10 cellular contexts compared by ENCODE assay signal in genomic region chr5:34030585-34030984, GRCh38. TPM values are rescaled to one million over a fixed set of nuclear protein-coding genes. Genes with fewer than 3 reads are reported as not detected.
DNase-seq lines count a peak whose midpoint lies in the region; ATAC-seq, FAIRE-seq and TF ChIP-seq lines count a peak whose summit lies in the region.
"Not testable (repeated sequence)": the region's sequence is repeated elsewhere in the genome, so short reads cannot be mapped to it uniquely, and the experiment has no call there.
"Had no signal": no experiment of that assay in that cellular context is flagged by ENCODE, and none has a peak within 500 bp of the region (broad histone marks: within the 10 kb centered on the region; RNA-seq: fewer than 3 reads in every experiment).

No MANE protein-coding gene starts in this region.

- H2AFZ ChIP-seq in HepG2 (ENCODE audit: low read length), result not testable (repeated sequence)

- not testable (repeated sequence) for H3K79me2 ChIP-seq in HepG2 (ENCODE audit: insufficient read depth, low read length)

- not testable (repeated sequence) for TF ChIP-seq POLR2A in HepG2 (IDR thresholded peaks at IDR 0.05; ENCODE audit: insufficient read depth in 1 of 2, low read depth in 2 of 2, low read length in 2 of 2)

- H3K4me3 Mint-ChIP-seq in nephron progenitor cell; progenitor cell of endocrine pancreas (ENCODE audit: low read depth): not testable (repeated sequence)

- not testable (repeated sequence) for H3K9ac ChIP-seq in HepG2 (ENCODE audit: insufficient read depth, low read depth, low read length)

- BruUV-seq in HepG2 (replicated peaks; lab: Mats Ljungman, UMichigan), result not testable (repeated sequence)

- not testable (repeated sequence) for H3K36me3 ChIP-seq in HEK293 (ENCODE audit: control insufficient read depth in 2 of 2, insufficient read depth in 1 of 2, low read length in 2 of 2); HepG2 (replicated peaks in 1 of 2; ENCODE audit: control insufficient read depth in 1 of 2, insufficient read depth in 2 of 2, low read length in 2 of 2)

- DNase-seq in HepG2 (ENCODE audit: low spot score); nephron progenitor cell; progenitor cell of endocrine pancreas (ENCODE audit: low spot score, unreplicated experiment): not testable (repeated sequence)

- not testable (repeated sequence) for TF ChIP-seq EP300 in HepG2 (IDR thresholded peaks at IDR 0.05; ENCODE audit: low read depth in 2 of 2, low read length in 2 of 2); HepG2 (CRISPR knock-in tag; IDR thresholded peaks at IDR 0.05; ENCODE audit: borderline replicate concordance)

- H4K20me1 ChIP-seq in HepG2 (ENCODE audit: insufficient read depth, low read length), result not testable (repeated sequence)

- not testable (repeated sequence) for H3K9me3 Mint-ChIP-seq in nephron progenitor cell; progenitor cell of endocrine pancreas (ENCODE audit: low read depth)

- 95% methylated on average over 2 of the region's 2 CpGs for WGBS in HepG2 (ENCODE audit: low lambda C conversion rate)

- not testable (repeated sequence) for H3K4me2 ChIP-seq in HepG2 (ENCODE audit: low read depth, low read length)

- H3K4me1 ChIP-seq in HEK293 (ENCODE audit: control insufficient read depth, insufficient read depth, low read length), result not testable (repeated sequence)
- H3K4me1 ChIP-seq in HepG2 (ENCODE audit: insufficient read depth, low read length), result peaks cover 37% of the 10 kb centered on the region

- H3K36me3 Mint-ChIP-seq in nephron progenitor cell (ENCODE audit: low read depth) (peaks cover 72% of the 10 kb centered on the region), progenitor cell of endocrine pancreas (ENCODE audit: insufficient read depth) (peaks cover 28% of the 10 kb centered on the region)

- H3K27me3 Mint-ChIP-seq in nephron progenitor cell (ENCODE audit: low read depth, poor library complexity); progenitor cell of endocrine pancreas: not testable (repeated sequence)

- H3K4me3 ChIP-seq in HEK293 (ENCODE audit: low read depth, low read length); HepG2 (replicated peaks in 1 of 3; ENCODE audit: insufficient read depth in 1 of 3, low read depth in 2 of 3, low read length in 3 of 3): not testable (repeated sequence)

- FAIRE-seq in HepG2 (lab: Jason Lieb, UNC), result not testable (repeated sequence)

- in situ Hi-C loops in HepG2 (cut with HindIII; ENCODE audit: extremely low pct_ligation_motif_present, low pct_unique_long_range_greater_than_20kb), result not testable (repeated sequence)

- H3K4me1 Mint-ChIP-seq in nephron progenitor cell; progenitor cell of endocrine pancreas (ENCODE audit: low read depth): not testable (repeated sequence)

- not testable (repeated sequence) for ATAC-seq in HepG2

- TF ChIP-seq CTCF in HEK293 (tag by site-specific recombination; IDR thresholded peaks at IDR 0.05); HepG2 (CRISPR knock-in tag; IDR thresholded peaks at IDR 0.05); nephron progenitor cell (IDR thresholded peaks at IDR 0.05); progenitor cell of endocrine pancreas (IDR thresholded peaks at IDR 0.05; ENCODE audit: unreplicated experiment): not testable (repeated sequence)

- intact Hi-C loops in HepG2 (cut with micrococcal nuclease; ENCODE audit: unreplicated experiment), result not testable (repeated sequence)

- not testable (repeated sequence) for H3K27me3 ChIP-seq in HepG2 (ENCODE audit: control insufficient read depth in 1 of 2, insufficient read depth in 2 of 2, low read length in 2 of 2)

- POLR2A ChIA-PET in HEK293 (lab: Yijun Ruan, JAX), result not testable (repeated sequence)
- POLR2A ChIA-PET in HepG2 (lab: Yijun Ruan, JAX), result interaction anchor here (0.8 kb wide), 1 partner anchor 23 kb away, joined by 4 read pairs; the partner anchor contains the start of gene AMACR

- H3K27ac ChIP-seq in HEK293 (ENCODE audit: extremely low read depth, low read depth, low read length); HepG2 (ENCODE audit: extremely low read length, insufficient read depth, low read length): not testable (repeated sequence)

- CTCF ChIA-PET in HEK293 (lab: Yijun Ruan, JAX), result interaction anchor here (1.9 kb wide), 1 partner anchor 19 kb away, joined by 4 read pairs; no protein-coding TSS in a partner anchor
- CTCF ChIA-PET in HepG2 (lab: Yijun Ruan, JAX; ENCODE audit: low intra/inter-chr PET ratio, low total read pairs), result not testable (repeated sequence)

- not testable (repeated sequence) for H3K9me3 ChIP-seq in HEK293 (ENCODE audit: control insufficient read depth, insufficient read depth, low read depth, low read length); HepG2 (ENCODE audit: low read length)

- TF ChIP-seq RAD21 in HepG2 (CRISPR knock-in tag; IDR thresholded peaks at IDR 0.05), result not testable (repeated sequence)

- H3K27ac Mint-ChIP-seq in nephron progenitor cell (peak overlapping the region; percentile 41), progenitor cell of endocrine pancreas (peak overlapping the region; percentile 29)

RNA-seq across cellular contexts. Expression of gene C1QTNF3, which starts 12.4 kb away (rescaled TPM):
- total RNA-seq in HepG2 (2016; rRNA removed; fragmentation: Illumina TruSeq; extraction: Trizol) (1.8 and 3.3 TPM in 2 replicates), progenitor cell of endocrine pancreas (9.6 and 11.0 TPM in 2 replicates)
- 0.61 and 0.79 TPM in 2 replicates for total RNA-seq in HepG2 (2016; cell fraction: cytosol; rRNA removed; fragmentation: Illumina TruSeq; extraction: Trizol; ENCODE audit: low read depth)
- 1.5 and 3.2 TPM in 2 replicates for total RNA-seq in HepG2 (2016; cell fraction: insoluble cytoplasmic fraction; rRNA removed; fragmentation: Illumina TruSeq; extraction: Trizol)
- total RNA-seq in HepG2 (2016; cell fraction: membrane; rRNA removed; fragmentation: Illumina TruSeq; extraction: Trizol), result 1.5 and 1.9 TPM in 2 replicates
- total RNA-seq in HepG2 (2016; cell fraction: nucleus; rRNA removed; fragmentation: Illumina TruSeq; extraction: Trizol), result 8.0 and 8.4 TPM in 2 replicates
- 9.1 and 10.8 TPM in 2 replicates for polyA plus RNA-seq in HepG2 (2011; rRNA removed)
- 1.9 and 3.1 TPM in 2 replicates for polyA plus RNA-seq in HepG2 (2011; cell fraction: cytosol; rRNA removed)
- 21.6 and 21.8 TPM in 2 replicates for polyA plus RNA-seq in HepG2 (2011; cell fraction: nucleus; rRNA removed)
- polyA plus RNA-seq in HepG2 (2012), result 4.9 and 5.2 TPM in 2 replicates
- polyA plus RNA-seq in HepG2 (2016; cell fraction: cytosol; fragmentation: Illumina TruSeq; extraction: Trizol; ENCODE audit: low read depth), result 0.72 and 0.79 TPM in 2 replicates
- 2.0 and 3.0 TPM in 2 replicates for polyA plus RNA-seq in HepG2 (2016; cell fraction: insoluble cytoplasmic fraction; fragmentation: Illumina TruSeq; extraction: Trizol; ENCODE audit: low read depth)
- polyA plus RNA-seq in HepG2 (2016; cell fraction: membrane; fragmentation: Illumina TruSeq; extraction: Trizol; ENCODE audit: low read depth), result 1.2 and 1.8 TPM in 2 replicates
- 23.2 and 24.2 TPM in 2 replicates for polyA plus RNA-seq in HepG2 (2016; cell fraction: nucleus; fragmentation: Illumina TruSeq; extraction: Trizol; ENCODE audit: insufficient read depth, low read depth)
- polyA minus RNA-seq in HepG2 (2011; rRNA and poly(A)+ RNA removed; ENCODE audit: low replicate concordance), result 2.5 and 3.3 TPM in 2 replicates
- 0.59 TPM in 1 of 2 replicates, not detected in the other for polyA minus RNA-seq in HepG2 (2011; cell fraction: cytosol; rRNA and poly(A)+ RNA removed)
- 29.5 and 30.0 TPM in 2 replicates for polyA minus RNA-seq in HepG2 (2011; cell fraction: nucleus; rRNA and poly(A)+ RNA removed)
- polyA plus RNA-seq: CD14-positive monocyte had no signal

RNA-seq across cellular contexts. Expression of gene AMACR, which starts 22.7 kb away (rescaled TPM):
- total RNA-seq in HepG2 (2016; rRNA removed; fragmentation: Illumina TruSeq; extraction: Trizol) (19.7 and 27.7 TPM in 2 replicates), progenitor cell of endocrine pancreas (22.0 and 22.1 TPM in 2 replicates)
- 1.8 and 2.6 TPM in 2 replicates for total RNA-seq in HepG2 (2016; cell fraction: cytosol; rRNA removed; fragmentation: Illumina TruSeq; extraction: Trizol; ENCODE audit: low read depth)
- 20.6 and 25.9 TPM in 2 replicates for total RNA-seq in HepG2 (2016; cell fraction: insoluble cytoplasmic fraction; rRNA removed; fragmentation: Illumina TruSeq; extraction: Trizol)
- 4.3 and 5.1 TPM in 2 replicates for total RNA-seq in HepG2 (2016; cell fraction: membrane; rRNA removed; fragmentation: Illumina TruSeq; extraction: Trizol)
- 11.1 and 14.0 TPM in 2 replicates for total RNA-seq in HepG2 (2016; cell fraction: nucleus; rRNA removed; fragmentation: Illumina TruSeq; extraction: Trizol)
- polyA plus RNA-seq in HepG2 (2011; rRNA removed), result 8.9 and 12.8 TPM in 2 replicates
- polyA plus RNA-seq in HepG2 (2011; cell fraction: cytosol; rRNA removed), result 10.2 and 15.5 TPM in 2 replicates
- polyA plus RNA-seq in HepG2 (2011; cell fraction: nucleus; rRNA removed), result 8.4 and 8.6 TPM in 2 replicates
- polyA plus RNA-seq in HepG2 (2012), result 18.2 and 29.1 TPM in 2 replicates
- 1.9 and 2.0 TPM in 2 replicates for polyA plus RNA-seq in HepG2 (2016; cell fraction: cytosol; fragmentation: Illumina TruSeq; extraction: Trizol; ENCODE audit: low read depth)
- 26.5 and 27.8 TPM in 2 replicates for polyA plus RNA-seq in HepG2 (2016; cell fraction: insoluble cytoplasmic fraction; fragmentation: Illumina TruSeq; extraction: Trizol; ENCODE audit: low read depth)
- polyA plus RNA-seq in HepG2 (2016; cell fraction: membrane; fragmentation: Illumina TruSeq; extraction: Trizol; ENCODE audit: low read depth), result 3.6 and 3.9 TPM in 2 replicates
- polyA plus RNA-seq in HepG2 (2016; cell fraction: nucleus; fragmentation: Illumina TruSeq; extraction: Trizol; ENCODE audit: insufficient read depth, low read depth), result 12.7 and 13.2 TPM in 2 replicates
- polyA minus RNA-seq in HepG2 (2011; rRNA and poly(A)+ RNA removed; ENCODE audit: low replicate concordance), result 5.4 and 8.6 TPM in 2 replicates
- 10.2 and 11.8 TPM in 2 replicates for polyA minus RNA-seq in HepG2 (2011; cell fraction: cytosol; rRNA and poly(A)+ RNA removed)
- polyA minus RNA-seq in HepG2 (2011; cell fraction: nucleus; rRNA and poly(A)+ RNA removed), result 12.7 and 13.4 TPM in 2 replicates

RNA-seq across cellular contexts. Expression of gene SLC45A2, which starts 46.1 kb away (rescaled TPM):
- 0.22 TPM in 1 of 2 replicates, not detected in the other for total RNA-seq in HepG2 (2016; rRNA removed; fragmentation: Illumina TruSeq; extraction: Trizol)
- total RNA-seq in HepG2 (2016; cell fraction: cytosol; rRNA removed; fragmentation: Illumina TruSeq; extraction: Trizol; ENCODE audit: low read depth), result not detected in 2 replicates
- 0.17 TPM in 1 of 2 replicates, not detected in the other for total RNA-seq in HepG2 (2016; cell fraction: insoluble cytoplasmic fraction; rRNA removed; fragmentation: Illumina TruSeq; extraction: Trizol)
- not detected in 2 replicates for total RNA-seq in HepG2 (2016; cell fraction: membrane; rRNA removed; fragmentation: Illumina TruSeq; extraction: Trizol)
- 0.34 TPM in 1 of 2 replicates, not detected in the other for total RNA-seq in HepG2 (2016; cell fraction: nucleus; rRNA removed; fragmentation: Illumina TruSeq; extraction: Trizol)
- 0.13 and 0.24 TPM in 2 replicates for polyA plus RNA-seq in HepG2 (2011; rRNA removed)
- polyA plus RNA-seq in HepG2 (2011; cell fraction: cytosol; rRNA removed), result 0.13 TPM in 1 of 2 replicates, not detected in the other
- 0.79 and 0.92 TPM in 2 replicates for polyA plus RNA-seq in HepG2 (2011; cell fraction: nucleus; rRNA removed)
- polyA plus RNA-seq in HepG2 (2012), result 0.13 and 0.15 TPM in 2 replicates
- polyA plus RNA-seq in HepG2 (2016; cell fraction: cytosol; fragmentation: Illumina TruSeq; extraction: Trizol; ENCODE audit: low read depth), result not detected in 2 replicates
- not detected in 2 replicates for polyA plus RNA-seq in HepG2 (2016; cell fraction: insoluble cytoplasmic fraction; fragmentation: Illumina TruSeq; extraction: Trizol; ENCODE audit: low read depth)
- not detected in 2 replicates for polyA plus RNA-seq in HepG2 (2016; cell fraction: membrane; fragmentation: Illumina TruSeq; extraction: Trizol; ENCODE audit: low read depth)
- polyA plus RNA-seq in HepG2 (2016; cell fraction: nucleus; fragmentation: Illumina TruSeq; extraction: Trizol; ENCODE audit: insufficient read depth, low read depth), result not detected in 2 replicates
- polyA minus RNA-seq in HepG2 (2011; rRNA and poly(A)+ RNA removed; ENCODE audit: low replicate concordance), result 0.66 and 0.80 TPM in 2 replicates
- polyA minus RNA-seq in HepG2 (2011; cell fraction: cytosol; rRNA and poly(A)+ RNA removed), result not detected in 2 replicates
- polyA minus RNA-seq in HepG2 (2011; cell fraction: nucleus; rRNA and poly(A)+ RNA removed), result 2.9 and 4.2 TPM in 2 replicates
- total RNA-seq in progenitor cell of endocrine pancreas, result 2.4 and 4.2 TPM in 2 replicates
- total RNA-seq: CD4-positive, alpha-beta memory T cell; CD4-positive, CD25-positive, alpha-beta regulatory T cell; CD8-positive, alpha-beta memory T cell; Daoy had no signal
- polyA plus RNA-seq: AG04450; CD14-positive monocyte; CD4-positive, alpha-beta memory T cell; CD4-positive, CD25-positive, alpha-beta regulatory T cell; CD8-positive, alpha-beta memory T cell had no signal
